8 cellular contexts compared by ENCODE assay signal in genomic region chr1:163321311-163322305, GRCh38. TPM values are rescaled to one million over a fixed set of nuclear protein-coding genes. Genes with fewer than 3 reads are reported as not detected.
DNase-seq lines count a peak whose midpoint lies in the region; ATAC-seq and TF ChIP-seq lines count a peak whose summit lies in the region.

NUF2 (plus strand) TSS chr1:163321954; CDS start chr1:163326052, 4,098 bp downstream.

- H3K36me3 Mint-ChIP-seq in IgD-negative memory B cell, result no peaks in the 10 kb centered on the region

- no peaks in the 10 kb centered on the region for H3K27me3 Mint-ChIP-seq in IgD-negative memory B cell

- no peaks in the 10 kb centered on the region for H3K9me3 ChIP-seq in mononuclear cell (ENCODE audit: low read depth, low read length)

- H3K4me1 Mint-ChIP-seq in IgD-negative memory B cell, result peaks cover 6 to 19% (median 17%) of the 10 kb centered on the region in 3 donors

- H3K27ac Mint-ChIP-seq in IgD-negative memory B cell, result peak within 1 kb of the TSS; percentile 59 to 97 (median 93)

- no peaks in the 10 kb centered on the region for H3K27me3 ChIP-seq in mononuclear cell (ENCODE audit: insufficient read depth, low read length)

- no peak for TF ChIP-seq CTCF in epithelial cell of esophagus (IDR thresholded peaks at IDR 0.05; ENCODE audit: insufficient read depth, low read depth, low read length, missing control alignments)

- H3K4me1 ChIP-seq in mononuclear cell (ENCODE audit: insufficient read depth, low read length), result peaks cover 19% of the 10 kb centered on the region

- peak within 1 kb of the TSS; percentile 97 for H3K4me3 ChIP-seq in epithelial cell of esophagus (ENCODE audit: low read length)
- H3K4me3 ChIP-seq in mononuclear cell (ENCODE audit: low read length), result peak within 1 kb of the TSS; percentile 62

- DNase-seq in DMS 273 treated with DMSO at 0.1 percent for 48 hours (lab: John Stamatoyannopoulos, UW) (peak; percentile 95), OCI-M2 (lab: John Stamatoyannopoulos, UW; ENCODE audit: unreplicated experiment) (peak; percentile 63), activated T-cell treated with anti-CD3 and anti-CD28 coated beads for 4 hours (peak; percentile 93), epithelial cell of esophagus (ENCODE audit: low read depth) (peak; percentile 100)
- peak; percentile 80 to 93 for DNase-seq in stimulated activated CD8-positive, alpha-beta memory T cell treated with anti-CD3 and anti-CD28 coated beads, Interleukin-4, amount 100 ng/mL, for 1 hour (ENCODE audit: low read depth in 2 of 2, low spot score in 1 of 2)

- no peaks in the 10 kb centered on the region for H3K9me3 Mint-ChIP-seq in IgD-negative memory B cell

- peak; percentile 94 for ATAC-seq in GM21529 (IDR thresholded peaks at IDR 0.05; ENCODE audit: unreplicated experiment)

- peak within 1 kb of the TSS; percentile 89 to 95 (median 94) for H3K4me3 Mint-ChIP-seq in IgD-negative memory B cell

RNA-seq across cellular contexts. Expression of gene NUF2, which starts in this region (rescaled TPM):
- 1.2 TPM for polyA plus RNA-seq in IgD-negative memory B cell
- 0.94 TPM for total RNA-seq in mononuclear cell

Comparison
In these comparisons a context has a peak if more than half of its experiments do, and no peak if none do; other contexts are left out.
1. Peak in every context shown above with its lines: DNase-seq, ATAC-seq and H3K4me3 ChIP-seq.